22 cellular contexts compared by ENCODE assay signal in genomic region chr7:113715262-113715661, GRCh38.
"Had no signal": no experiment of that assay in that cellular context is flagged by ENCODE, and none has a peak within 500 bp of the region (broad histone marks: within the 10 kb centered on the region; RNA-seq: fewer than 3 reads in every experiment).

No MANE protein-coding gene starts in this region.

- H3K27ac ChIP-seq: HL-60, KMS-11, SJSA1, SK-N-MC had no signal

- H3K27me3 ChIP-seq: SJSA1 had no signal

- H3K4me1 Mint-ChIP-seq: IgD-negative memory B cell had no signal

- H3K27ac Mint-ChIP-seq: IgD-negative memory B cell had no signal

- DNase-seq: Kasumi-1, MM.1S, NCI-H1092 treated with DMSO at 0.1 percent for 48 hours, NCI-H1436, NCI-H187, NCI-H2029, NCI-H2081 treated with DMSO at 0.1 percent for 48 hours, NCI-H2171, NCI-H226, NCI-H446, NCI-H510A, NCI-H524 treated with DMSO at 0.1 percent for 48 hours, NCI-H69, NCI-H774, RPMI8226, SIG-M5 had no signal

- H3K9ac ChIP-seq: KMS-11 had no signal

- ATAC-seq: K562 had no signal

- H3K27me3 Mint-ChIP-seq: IgD-negative memory B cell had no signal

- H3K36me3 ChIP-seq: SJSA1 had no signal

- H3K4me3 Mint-ChIP-seq: IgD-negative memory B cell had no signal

- H3K9me3 ChIP-seq: SJSA1 had no signal

- H3K4me1 ChIP-seq: SJSA1 had no signal

- H3K4me3 ChIP-seq: K562, SJSA1, SK-N-MC had no signal

- H3K36me3 Mint-ChIP-seq: IgD-negative memory B cell had no signal
